Comparison of ENCODE assay signal across 1 cellular context in the genomic region with DNA sequence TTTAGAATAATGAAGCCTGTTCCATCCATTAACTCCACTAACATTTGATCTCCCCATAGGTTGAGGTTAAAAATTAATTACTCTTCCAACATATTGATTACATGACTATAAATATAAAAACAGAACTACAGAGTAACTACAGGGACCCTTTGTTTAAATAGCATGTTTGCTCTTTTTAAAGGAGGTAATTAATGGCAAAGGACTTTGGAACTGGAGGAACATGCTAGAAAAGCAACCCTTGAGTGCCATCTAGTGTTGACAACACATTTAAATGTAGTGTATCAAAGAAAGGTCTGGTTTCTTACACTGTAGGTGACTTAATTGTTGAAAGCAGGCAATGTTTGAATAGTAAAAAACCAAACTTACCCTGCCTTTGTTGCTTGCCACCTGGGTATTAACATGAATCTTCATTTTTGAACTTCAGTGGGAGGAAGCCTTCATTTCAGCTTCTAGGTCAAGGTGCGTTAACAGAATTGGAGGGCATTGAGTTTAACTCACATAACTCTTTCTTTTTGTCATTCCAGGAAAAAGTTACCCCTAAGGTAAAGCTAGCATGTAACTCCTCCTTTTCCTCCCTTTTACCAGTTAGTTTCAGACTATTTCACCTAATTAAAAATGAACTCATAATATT.
TF ChIP-seq lines count a peak whose summit lies in the region.

No MANE protein-coding gene starts in this region.

TF ChIP-seq in HepG2, 621 proteins besides CTCF, POLR2A, EP300 and RAD21 (continued from another document and continues in another):
- TF ChIP-seq, protein P1, sequence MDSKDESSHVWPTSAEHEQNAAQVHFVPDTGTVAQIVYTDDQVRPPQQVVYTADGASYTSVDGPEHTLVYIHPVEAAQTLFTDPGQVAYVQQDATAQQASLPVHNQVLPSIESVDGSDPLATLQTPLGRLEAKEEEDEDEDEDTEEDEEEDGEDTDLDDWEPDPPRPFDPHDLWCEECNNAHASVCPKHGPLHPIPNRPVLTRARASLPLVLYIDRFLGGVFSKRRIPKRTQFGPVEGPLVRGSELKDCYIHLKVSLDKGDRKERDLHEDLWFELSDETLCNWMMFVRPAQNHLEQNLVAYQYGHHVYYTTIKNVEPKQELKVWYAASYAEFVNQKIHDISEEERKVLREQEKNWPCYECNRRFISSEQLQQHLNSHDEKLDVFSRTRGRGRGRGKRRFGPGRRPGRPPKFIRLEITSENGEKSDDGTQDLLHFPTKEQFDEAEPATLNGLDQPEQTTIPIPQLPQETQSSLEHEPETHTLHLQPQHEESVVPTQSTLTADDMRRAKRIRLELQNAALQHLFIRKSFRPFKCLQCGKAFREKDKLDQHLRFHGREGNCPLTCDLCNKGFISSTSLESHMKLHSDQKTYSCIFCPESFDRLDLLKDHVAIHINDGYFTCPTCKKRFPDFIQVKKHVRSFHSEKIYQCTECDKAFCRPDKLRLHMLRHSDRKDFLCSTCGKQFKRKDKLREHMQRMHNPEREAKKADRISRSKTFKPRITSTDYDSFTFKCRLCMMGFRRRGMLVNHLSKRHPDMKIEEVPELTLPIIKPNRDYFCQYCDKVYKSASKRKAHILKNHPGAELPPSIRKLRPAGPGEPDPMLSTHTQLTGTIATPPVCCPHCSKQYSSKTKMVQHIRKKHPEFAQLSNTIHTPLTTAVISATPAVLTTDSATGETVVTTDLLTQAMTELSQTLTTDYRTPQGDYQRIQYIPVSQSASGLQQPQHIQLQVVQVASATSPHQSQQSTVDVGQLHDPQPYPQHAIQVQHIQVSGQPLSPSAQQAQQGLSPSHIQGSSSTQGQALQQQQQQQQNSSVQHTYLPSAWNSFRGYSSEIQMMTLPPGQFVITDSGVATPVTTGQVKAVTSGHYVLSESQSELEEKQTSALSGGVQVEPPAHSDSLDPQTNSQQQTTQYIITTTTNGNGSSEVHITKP (CRISPR knock-in tag; IDR thresholded peaks at IDR 0.05; ENCODE audit: low read depth): no peak
- TF ChIP-seq NCOA1 (CRISPR knock-in tag; IDR thresholded peaks at IDR 0.05) (no peak), ZNF569 (CRISPR knock-in tag; IDR thresholded peaks at IDR 0.05; ENCODE audit: borderline replicate concordance) (no peak), ZNF256 (CRISPR knock-in tag; conservative IDR thresholded peaks at IDR 0.05) (no peak), ZNF232 (CRISPR knock-in tag; IDR thresholded peaks at IDR 0.05; ENCODE audit: borderline replicate concordance) (no peak), ZNF468 (CRISPR knock-in tag; IDR thresholded peaks at IDR 0.05) (no peak), ZNF44 (CRISPR knock-in tag; IDR thresholded peaks at IDR 0.05) (no peak), KLF16 (CRISPR knock-in tag; IDR thresholded peaks at IDR 0.05) (peak in 1 of 2 experiments; percentile 28; a peak in 1 of 4 replicates), SIX1 (CRISPR knock-in tag; IDR thresholded peaks at IDR 0.05; ENCODE audit: borderline replicate concordance) (peak; percentile 90), ZBTB21 (CRISPR knock-in tag; IDR thresholded peaks at IDR 0.05) (no peak), BORCS8-MEF2B (CRISPR knock-in tag; IDR thresholded peaks at IDR 0.05) (no peak), ARID2 (CRISPR knock-in tag; IDR thresholded peaks at IDR 0.05; ENCODE audit: borderline replicate concordance) (no peak), ZNF879 (CRISPR knock-in tag; IDR thresholded peaks at IDR 0.05) (no peak), TBX2 (CRISPR knock-in tag; IDR thresholded peaks at IDR 0.05; ENCODE audit: borderline replicate concordance) (no peak), PHF5A (CRISPR knock-in tag; IDR thresholded peaks at IDR 0.05; ENCODE audit: low read depth, unreplicated experiment) (no peak), SOX6 (IDR thresholded peaks at IDR 0.05) (no peak), SOX6 (CRISPR knock-in tag; IDR thresholded peaks at IDR 0.05) (peak; percentile 47; the same call in 1 of the 2 replicates), SP140L (CRISPR knock-in tag; IDR thresholded peaks at IDR 0.05; ENCODE audit: borderline replicate concordance) (no peak), AKAP8 (CRISPR knock-in tag; IDR thresholded peaks at IDR 0.05) (no peak), REL (CRISPR knock-in tag; conservative IDR thresholded peaks at IDR 0.05) (no peak), KDM5A (IDR thresholded peaks at IDR 0.05; ENCODE audit: borderline replicate concordance, low read length) (peak; percentile 77), KAT7 (CRISPR knock-in tag; IDR thresholded peaks at IDR 0.05; ENCODE audit: borderline replicate concordance) (no peak), ZNF333 (CRISPR knock-in tag; IDR thresholded peaks at IDR 0.05; ENCODE audit: borderline replicate concordance) (no peak), DNMT3B (CRISPR knock-in tag; conservative IDR thresholded peaks at IDR 0.05) (no peak), U2AF2 (IDR thresholded peaks at IDR 0.05; ENCODE audit: low read depth, low read length) (no peak), ZNF678 (CRISPR knock-in tag; IDR thresholded peaks at IDR 0.05) (no peak), NCOA2 (CRISPR knock-in tag; IDR thresholded peaks at IDR 0.05) (peak; percentile 90), ZEB1 (IDR thresholded peaks at IDR 0.05; ENCODE audit: insufficient replicate concordance, low read depth) (peak; percentile 4), KLF6 (CRISPR knock-in tag; IDR thresholded peaks at IDR 0.05) (no peak), SRY (CRISPR knock-in tag; IDR thresholded peaks at IDR 0.05) (no peak), FOXK1 (CRISPR knock-in tag; IDR thresholded peaks at IDR 0.05; ENCODE audit: borderline replicate concordance, low read depth) (peak; percentile 55; the same call in 1 of the 2 replicates), KDM3A (CRISPR knock-in tag; IDR thresholded peaks at IDR 0.05; ENCODE audit: low read depth) (no peak), STAG1 (CRISPR knock-in tag; IDR thresholded peaks at IDR 0.05) (peak; percentile 85)
- TF ChIP-seq, protein P2, sequence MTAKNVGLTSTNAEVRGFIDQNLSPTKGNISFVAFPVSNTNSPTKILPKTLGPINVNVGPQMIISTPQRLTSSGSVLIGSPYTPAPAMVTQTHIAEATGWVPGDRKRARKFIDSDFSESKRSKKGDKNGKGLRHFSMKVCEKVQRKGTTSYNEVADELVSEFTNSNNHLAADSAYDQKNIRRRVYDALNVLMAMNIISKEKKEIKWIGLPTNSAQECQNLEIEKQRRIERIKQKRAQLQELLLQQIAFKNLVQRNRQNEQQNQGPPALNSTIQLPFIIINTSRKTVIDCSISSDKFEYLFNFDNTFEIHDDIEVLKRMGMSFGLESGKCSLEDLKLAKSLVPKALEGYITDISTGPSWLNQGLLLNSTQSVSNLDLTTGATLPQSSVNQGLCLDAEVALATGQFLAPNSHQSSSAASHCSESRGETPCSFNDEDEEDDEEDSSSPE (CRISPR knock-in tag; IDR thresholded peaks at IDR 0.05): no peak
- TF ChIP-seq, protein P3, sequence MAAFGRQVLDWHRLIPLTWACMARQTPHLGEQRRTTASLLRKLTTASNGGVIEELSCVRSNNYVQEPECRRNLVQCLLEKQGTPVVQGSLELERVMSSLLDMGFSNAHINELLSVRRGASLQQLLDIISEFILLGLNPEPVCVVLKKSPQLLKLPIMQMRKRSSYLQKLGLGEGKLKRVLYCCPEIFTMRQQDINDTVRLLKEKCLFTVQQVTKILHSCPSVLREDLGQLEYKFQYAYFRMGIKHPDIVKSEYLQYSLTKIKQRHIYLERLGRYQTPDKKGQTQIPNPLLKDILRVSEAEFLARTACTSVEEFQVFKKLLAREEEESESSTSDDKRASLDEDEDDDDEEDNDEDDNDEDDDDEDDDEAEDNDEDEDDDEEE (CRISPR knock-in tag; IDR thresholded peaks at IDR 0.05): no peak
- TF ChIP-seq, protein P4, sequence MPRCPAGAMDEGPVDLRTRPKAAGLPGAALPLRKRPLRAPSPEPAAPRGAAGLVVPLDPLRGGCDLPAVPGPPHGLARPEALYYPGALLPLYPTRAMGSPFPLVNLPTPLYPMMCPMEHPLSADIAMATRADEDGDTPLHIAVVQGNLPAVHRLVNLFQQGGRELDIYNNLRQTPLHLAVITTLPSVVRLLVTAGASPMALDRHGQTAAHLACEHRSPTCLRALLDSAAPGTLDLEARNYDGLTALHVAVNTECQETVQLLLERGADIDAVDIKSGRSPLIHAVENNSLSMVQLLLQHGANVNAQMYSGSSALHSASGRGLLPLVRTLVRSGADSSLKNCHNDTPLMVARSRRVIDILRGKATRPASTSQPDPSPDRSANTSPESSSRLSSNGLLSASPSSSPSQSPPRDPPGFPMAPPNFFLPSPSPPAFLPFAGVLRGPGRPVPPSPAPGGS (CRISPR knock-in tag; IDR thresholded peaks at IDR 0.05): no peak
- TF ChIP-seq, protein P5, sequence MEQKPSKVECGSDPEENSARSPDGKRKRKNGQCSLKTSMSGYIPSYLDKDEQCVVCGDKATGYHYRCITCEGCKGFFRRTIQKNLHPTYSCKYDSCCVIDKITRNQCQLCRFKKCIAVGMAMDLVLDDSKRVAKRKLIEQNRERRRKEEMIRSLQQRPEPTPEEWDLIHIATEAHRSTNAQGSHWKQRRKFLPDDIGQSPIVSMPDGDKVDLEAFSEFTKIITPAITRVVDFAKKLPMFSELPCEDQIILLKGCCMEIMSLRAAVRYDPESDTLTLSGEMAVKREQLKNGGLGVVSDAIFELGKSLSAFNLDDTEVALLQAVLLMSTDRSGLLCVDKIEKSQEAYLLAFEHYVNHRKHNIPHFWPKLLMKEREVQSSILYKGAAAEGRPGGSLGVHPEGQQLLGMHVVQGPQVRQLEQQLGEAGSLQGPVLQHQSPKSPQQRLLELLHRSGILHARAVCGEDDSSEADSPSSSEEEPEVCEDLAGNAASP (CRISPR knock-in tag; IDR thresholded peaks at IDR 0.05; ENCODE audit: borderline replicate concordance): peak; percentile 38; the same call in 1 of the 2 replicates
- TF ChIP-seq, protein P6, sequence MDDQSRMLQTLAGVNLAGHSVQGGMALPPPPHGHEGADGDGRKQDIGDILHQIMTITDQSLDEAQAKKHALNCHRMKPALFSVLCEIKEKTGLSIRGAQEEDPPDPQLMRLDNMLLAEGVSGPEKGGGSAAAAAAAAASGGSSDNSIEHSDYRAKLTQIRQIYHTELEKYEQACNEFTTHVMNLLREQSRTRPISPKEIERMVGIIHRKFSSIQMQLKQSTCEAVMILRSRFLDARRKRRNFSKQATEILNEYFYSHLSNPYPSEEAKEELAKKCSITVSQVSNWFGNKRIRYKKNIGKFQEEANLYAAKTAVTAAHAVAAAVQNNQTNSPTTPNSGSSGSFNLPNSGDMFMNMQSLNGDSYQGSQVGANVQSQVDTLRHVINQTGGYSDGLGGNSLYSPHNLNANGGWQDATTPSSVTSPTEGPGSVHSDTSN (CRISPR knock-in tag; IDR thresholded peaks at IDR 0.05; ENCODE audit: borderline replicate concordance): no peak
- TF ChIP-seq, protein P7, sequence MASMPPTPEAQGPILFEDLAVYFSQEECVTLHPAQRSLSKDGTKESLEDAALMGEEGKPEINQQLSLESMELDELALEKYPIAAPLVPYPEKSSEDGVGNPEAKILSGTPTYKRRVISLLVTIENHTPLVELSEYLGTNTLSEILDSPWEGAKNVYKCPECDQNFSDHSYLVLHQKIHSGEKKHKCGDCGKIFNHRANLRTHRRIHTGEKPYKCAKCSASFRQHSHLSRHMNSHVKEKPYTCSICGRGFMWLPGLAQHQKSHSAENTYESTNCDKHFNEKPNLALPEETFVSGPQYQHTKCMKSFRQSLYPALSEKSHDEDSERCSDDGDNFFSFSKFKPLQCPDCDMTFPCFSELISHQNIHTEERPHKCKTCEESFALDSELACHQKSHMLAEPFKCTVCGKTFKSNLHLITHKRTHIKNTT (CRISPR knock-in tag; IDR thresholded peaks at IDR 0.05): no peak
- TF ChIP-seq, protein P8, sequence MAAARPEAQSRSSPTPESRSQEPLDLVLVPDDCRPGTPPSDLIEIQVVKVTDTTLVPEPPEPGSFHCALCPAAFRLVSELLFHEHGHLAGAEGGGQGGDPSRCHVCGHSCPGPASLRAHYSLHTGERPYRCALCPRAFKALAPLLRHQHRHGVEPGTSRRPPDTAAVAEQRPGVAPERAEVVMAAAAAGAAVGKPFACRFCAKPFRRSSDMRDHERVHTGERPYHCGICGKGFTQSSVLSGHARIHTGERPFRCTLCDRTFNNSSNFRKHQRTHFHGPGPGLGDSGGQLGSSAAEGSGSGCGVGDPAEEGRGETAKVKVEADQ (CRISPR knock-in tag; IDR thresholded peaks at IDR 0.05; ENCODE audit: borderline replicate concordance): no peak
- TF ChIP-seq, protein P9, sequence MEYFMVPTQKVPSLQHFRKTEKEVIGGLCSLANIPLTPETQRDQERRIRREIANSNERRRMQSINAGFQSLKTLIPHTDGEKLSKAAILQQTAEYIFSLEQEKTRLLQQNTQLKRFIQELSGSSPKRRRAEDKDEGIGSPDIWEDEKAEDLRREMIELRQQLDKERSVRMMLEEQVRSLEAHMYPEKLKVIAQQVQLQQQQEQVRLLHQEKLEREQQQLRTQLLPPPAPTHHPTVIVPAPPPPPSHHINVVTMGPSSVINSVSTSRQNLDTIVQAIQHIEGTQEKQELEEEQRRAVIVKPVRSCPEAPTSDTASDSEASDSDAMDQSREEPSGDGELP (IDR thresholded peaks at IDR 0.05; ENCODE audit: borderline replicate concordance, low read depth): no peak
- TF ChIP-seq, protein P10, sequence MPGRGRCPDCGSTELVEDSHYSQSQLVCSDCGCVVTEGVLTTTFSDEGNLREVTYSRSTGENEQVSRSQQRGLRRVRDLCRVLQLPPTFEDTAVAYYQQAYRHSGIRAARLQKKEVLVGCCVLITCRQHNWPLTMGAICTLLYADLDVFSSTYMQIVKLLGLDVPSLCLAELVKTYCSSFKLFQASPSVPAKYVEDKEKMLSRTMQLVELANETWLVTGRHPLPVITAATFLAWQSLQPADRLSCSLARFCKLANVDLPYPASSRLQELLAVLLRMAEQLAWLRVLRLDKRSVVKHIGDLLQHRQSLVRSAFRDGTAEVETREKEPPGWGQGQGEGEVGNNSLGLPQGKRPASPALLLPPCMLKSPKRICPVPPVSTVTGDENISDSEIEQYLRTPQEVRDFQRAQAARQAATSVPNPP (CRISPR knock-in tag; IDR thresholded peaks at IDR 0.05): 0 out of 2 replicates have a peak, but pooled peaks have one; percentile 32
- TF ChIP-seq, protein P11, sequence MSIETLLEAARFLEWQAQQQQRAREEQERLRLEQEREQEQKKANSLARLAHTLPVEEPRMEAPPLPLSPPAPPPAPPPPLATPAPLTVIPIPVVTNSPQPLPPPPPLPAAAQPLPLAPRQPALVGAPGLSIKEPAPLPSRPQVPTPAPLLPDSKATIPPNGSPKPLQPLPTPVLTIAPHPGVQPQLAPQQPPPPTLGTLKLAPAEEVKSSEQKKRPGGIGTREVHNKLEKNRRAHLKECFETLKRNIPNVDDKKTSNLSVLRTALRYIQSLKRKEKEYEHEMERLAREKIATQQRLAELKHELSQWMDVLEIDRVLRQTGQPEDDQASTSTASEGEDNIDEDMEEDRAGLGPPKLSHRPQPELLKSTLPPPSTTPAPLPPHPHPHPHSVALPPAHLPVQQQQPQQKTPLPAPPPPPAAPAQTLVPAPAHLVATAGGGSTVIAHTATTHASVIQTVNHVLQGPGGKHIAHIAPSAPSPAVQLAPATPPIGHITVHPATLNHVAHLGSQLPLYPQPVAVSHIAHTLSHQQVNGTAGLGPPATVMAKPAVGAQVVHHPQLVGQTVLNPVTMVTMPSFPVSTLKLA (IDR thresholded peaks at IDR 0.05): no peak
- TF ChIP-seq, protein P12, sequence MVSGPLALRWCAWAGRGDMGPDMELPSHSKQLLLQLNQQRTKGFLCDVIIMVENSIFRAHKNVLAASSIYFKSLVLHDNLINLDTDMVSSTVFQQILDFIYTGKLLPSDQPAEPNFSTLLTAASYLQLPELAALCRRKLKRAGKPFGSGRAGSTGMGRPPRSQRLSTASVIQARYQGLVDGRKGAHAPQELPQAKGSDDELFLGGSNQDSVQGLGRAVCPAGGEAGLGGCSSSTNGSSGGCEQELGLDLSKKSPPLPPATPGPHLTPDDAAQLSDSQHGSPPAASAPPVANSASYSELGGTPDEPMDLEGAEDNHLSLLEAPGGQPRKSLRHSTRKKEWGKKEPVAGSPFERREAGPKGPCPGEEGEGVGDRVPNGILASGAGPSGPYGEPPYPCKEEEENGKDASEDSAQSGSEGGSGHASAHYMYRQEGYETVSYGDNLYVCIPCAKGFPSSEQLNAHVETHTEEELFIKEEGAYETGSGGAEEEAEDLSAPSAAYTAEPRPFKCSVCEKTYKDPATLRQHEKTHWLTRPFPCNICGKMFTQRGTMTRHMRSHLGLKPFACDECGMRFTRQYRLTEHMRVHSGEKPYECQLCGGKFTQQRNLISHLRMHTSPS (CRISPR knock-in tag; IDR thresholded peaks at IDR 0.05; ENCODE audit: low read depth): no peak
